In genomic region chr20:50787181-50787580, GRCh38 we compare ENCODE assay signal across 25 cellular contexts.
"Had no signal": no experiment of that assay in that cellular context is flagged by ENCODE, and none has a peak within 500 bp of the region (broad histone marks: within the 10 kb centered on the region; RNA-seq: fewer than 3 reads in every experiment).

No MANE protein-coding gene starts in this region.

- H3K4me3 Mint-ChIP-seq: activated B cell treated with CpG ODN at 0.5 μM for 24 hours; activated naive CD8-positive, alpha-beta T cell; activated T-cell treated with anti-CD3 and anti-CD28 coated beads, Interleukin-2, amount 50 U/mL, for 4 hours; natural killer cell had no signal

- ATAC-seq: activated T-cell treated with anti-CD3 and anti-CD28 coated beads, Interleukin-2, amount 50 U/mL, for 4 hours; left lung; natural killer cell had no signal

- H3K27me3 Mint-ChIP-seq: activated naive CD8-positive, alpha-beta T cell had no signal

- H3K36me3 Mint-ChIP-seq: activated naive CD8-positive, alpha-beta T cell; natural killer cell had no signal

- H3K4me3 ChIP-seq: adrenal gland, ascending aorta, breast epithelium, coronary artery, esophagus muscularis mucosa, left lung, lung, prostate gland, stomach, suprapubic skin, tibial nerve, uterus had no signal

- DNase-seq: activated B cell treated with CpG ODN at 0.5 μM for 24 hours; activated CD4-positive, alpha-beta T cell treated with anti-CD3 and anti-CD28 coated beads for 4 hours; activated CD4-positive, alpha-beta T cell treated with anti-CD3 and anti-CD28 coated beads, Interleukin-2, amount 50 U/mL, for 48 hours; activated CD8-positive, alpha-beta memory T cell treated with anti-CD3 and anti-CD28 coated beads, Interleukin-2, amount 50 U/mL, for 48 hours; activated naive CD4-positive, alpha-beta T cell; activated T-cell treated with anti-CD3 and anti-CD28 coated beads, Interleukin-2, amount 50 U/mL, for 4 hours; adrenal gland; glutamatergic neuron; left lung; natural killer cell; stimulated activated CD4-positive, alpha-beta T cell treated with anti-CD3 and anti-CD28 coated beads, Interleukin-4, amount 100 ng/mL, for 24 hours; stomach; T1000; uterus had no signal

- H3K27ac Mint-ChIP-seq: activated B cell treated with CpG ODN at 0.5 μM for 24 hours; activated naive CD8-positive, alpha-beta T cell; activated T-helper 2 cell treated with anti-CD3 and anti-CD28 coated beads, Interferon-gamma antibody, Interleukin-2, Interleukin-4, amounts not matched to agents 10 μg/mL and 5 μg/mL and 100 μg/mL, durations not matched to agents 14 hours and 24 hours and 36 hours; natural killer cell had no signal

- H3K36me3 ChIP-seq: adrenal gland, ascending aorta, breast epithelium, esophagus muscularis mucosa, left lung, prostate gland, stomach, suprapubic skin, tibial nerve, uterus had no signal

- H3K27me3 ChIP-seq: adrenal gland, ascending aorta, breast epithelium, esophagus muscularis mucosa, left lung, stomach, suprapubic skin, tibial nerve, uterus had no signal

- H3K9me3 Mint-ChIP-seq: activated B cell treated with CpG ODN at 0.5 μM for 24 hours; activated T-cell treated with anti-CD3 and anti-CD28 coated beads, Interleukin-2, amount 50 U/mL, for 4 hours; activated T-helper 2 cell treated with anti-CD3 and anti-CD28 coated beads, Interferon-gamma antibody, Interleukin-2, Interleukin-4, amounts not matched to agents 10 μg/mL and 5 μg/mL and 100 μg/mL, durations not matched to agents 14 hours and 24 hours and 36 hours; natural killer cell had no signal

- H3K9me3 ChIP-seq: adrenal gland, ascending aorta, breast epithelium, esophagus muscularis mucosa, left lung, prostate gland, stomach, suprapubic skin, tibial nerve, uterus had no signal

- H3K27ac ChIP-seq: adrenal gland, ascending aorta, breast epithelium, coronary artery, esophagus muscularis mucosa, left lung, prostate gland, stomach, suprapubic skin had no signal

- FAIRE-seq: frontal cortex had no signal
